ENCODE assay signal across 8 cellular contexts in genomic region chr5:52007230-52007858, GRCh38.
DNase-seq lines count a peak whose midpoint lies in the region; ATAC-seq and TF ChIP-seq lines count a peak whose summit lies in the region.

No MANE protein-coding gene starts in this region.

- H3K9me3 Mint-ChIP-seq in Caco-2 (ENCODE audit: unreplicated experiment): no peaks in the 10 kb centered on the region
- no peaks in the 10 kb centered on the region for H3K9me3 Mint-ChIP-seq in activated naive CD4-positive, alpha-beta T cell treated with anti-CD3 and anti-CD28 coated beads, Interleukin-2, amount 10 ng/mL, durations not matched to agents 7 days and 5 days

- peak; percentile 67 to 81 for TF ChIP-seq CTCF in Caco-2 (IDR thresholded peaks at IDR 0.05; ENCODE audit: insufficient read depth in 1 of 2, low read depth in 1 of 2, low read length in 1 of 2, severe bottlenecking in 1 of 2, unreplicated experiment in 1 of 2)

- no peaks in the 10 kb centered on the region for H3K36me3 ChIP-seq in Caco-2 (ENCODE audit: control insufficient read depth, insufficient read depth, low read length)

- H3K27me3 Mint-ChIP-seq in Caco-2 (ENCODE audit: insufficient read depth, unreplicated experiment): no peaks in the 10 kb centered on the region
- no peaks in the 10 kb centered on the region for H3K27me3 Mint-ChIP-seq in activated naive CD4-positive, alpha-beta T cell treated with anti-CD3 and anti-CD28 coated beads, Interleukin-2, amount 10 ng/mL, durations not matched to agents 7 days and 5 days

- BruUV-seq in Caco-2 (replicated peaks; lab: Mats Ljungman, UMichigan): no TSS peak

- intact Hi-C loops in Caco-2 (cut with micrococcal nuclease; ENCODE audit: unreplicated experiment): loop anchor here (1.0 to 10.0 kb wide), 5 partner anchors 347 to 1048 kb away; no protein-coding TSS in a partner anchor

- POLR2A ChIA-PET in Caco-2 (lab: Charles Lee): no interaction called here

- no peaks in the 10 kb centered on the region for H3K4me1 Mint-ChIP-seq in Caco-2 (ENCODE audit: low read depth, unreplicated experiment)
- H3K4me1 Mint-ChIP-seq in activated naive CD4-positive, alpha-beta T cell treated with anti-CD3 and anti-CD28 coated beads, Interleukin-2, amount 10 ng/mL, durations not matched to agents 7 days and 5 days: no peaks in the 10 kb centered on the region

- no peak overlapping the region for H3K4me3 ChIP-seq in Caco-2 (ENCODE audit: low read depth, low read length)

- CTCF ChIA-PET in Caco-2 (lab: Charles Lee): interaction anchor here (0.9 to 1.5 kb wide), 2 partner anchors 144 to 1044 kb away, joined by 3 to 6 read pairs; no protein-coding TSS in a partner anchor
- CTCF ChIA-PET in activated naive CD4-positive, alpha-beta T cell treated with anti-CD3 and anti-CD28 coated beads, Interleukin-2, amount 10 ng/mL, durations not matched to agents 7 days and 5 days (lab: Charles Lee): no interaction called here

- no peak for ATAC-seq in GM21737 (IDR thresholded peaks at IDR 0.05; ENCODE audit: unreplicated experiment)

- DNase-seq in Caco-2 (peak; percentile 42 to 49), H4 (ENCODE audit: low spot score) (peak; percentile 54), NCI-H2029 treated with DMSO at 0.1 percent for 48 hours (lab: John Stamatoyannopoulos, UW) (peak; percentile 59), amniotic epithelial cell (ENCODE audit: low read depth) (peak; percentile 39), kidney tubule cell (ENCODE audit: low spot score) (peak; percentile 41), T1000 (lab: John Stamatoyannopoulos, UW) (no peak)
- DNase-seq in activated naive CD4-positive, alpha-beta T cell treated with anti-CD3 and anti-CD28 coated beads, Interleukin-2, amount 10 ng/mL, durations not matched to agents 7 days and 5 days: no peak

- H3K36me3 Mint-ChIP-seq in Caco-2 (ENCODE audit: insufficient read depth, unreplicated experiment): no peaks in the 10 kb centered on the region
- H3K36me3 Mint-ChIP-seq in activated naive CD4-positive, alpha-beta T cell treated with anti-CD3 and anti-CD28 coated beads, Interleukin-2, amount 10 ng/mL, durations not matched to agents 7 days and 5 days: no peaks in the 10 kb centered on the region

- no peak overlapping the region for H3K27ac Mint-ChIP-seq in Caco-2 (ENCODE audit: unreplicated experiment)
- no peak overlapping the region for H3K27ac Mint-ChIP-seq in activated naive CD4-positive, alpha-beta T cell treated with anti-CD3 and anti-CD28 coated beads, Interleukin-2, amount 10 ng/mL, durations not matched to agents 7 days and 5 days

- no peaks in the 10 kb centered on the region for H3K4me1 ChIP-seq in Caco-2

- H3K9me3 ChIP-seq in Caco-2: no peaks in the 10 kb centered on the region

- no peak overlapping the region for H3K4me3 Mint-ChIP-seq in Caco-2 (ENCODE audit: unreplicated experiment)
- H3K4me3 Mint-ChIP-seq in activated naive CD4-positive, alpha-beta T cell treated with anti-CD3 and anti-CD28 coated beads, Interleukin-2, amount 10 ng/mL, durations not matched to agents 7 days and 5 days: no peak overlapping the region

- H3K27me3 ChIP-seq in Caco-2 (replicated peaks; ENCODE audit: control insufficient read depth, insufficient read depth, low read length): no peaks in the 10 kb centered on the region

Comparison
In these comparisons a context has a peak if more than half of its experiments do, and no peak if none do; other contexts are left out.
1. DNase-seq: peak in Caco-2 (2 of 2), H4 (single experiment), NCI-H2029 treated with DMSO at 0.1 percent for 48 hours (single experiment), amniotic epithelial cell (single experiment) and kidney tubule cell (single experiment); none in T1000 (single experiment) and activated naive CD4-positive, alpha-beta T cell treated with anti-CD3 and anti-CD28 coated beads, Interleukin-2, amount 10 ng/mL, durations not matched to agents 7 days and 5 days (single experiment).